In genomic region chr2:174158003-174158402, GRCh38 we compare ENCODE assay signal across 7 cellular contexts.
A peak's percentile ranks its signal among the peaks of the same experiment; 100 is the strongest.
DNase-seq lines count a peak whose midpoint lies in the region; ATAC-seq, FAIRE-seq and TF ChIP-seq lines count a peak whose summit lies in the region.

No MANE protein-coding gene starts in this region.

- peak; percentile 59 for DNase-seq in Calu3
- peak; percentile 70 for DNase-seq in NCI-H748 (lab: John Stamatoyannopoulos, UW; ENCODE audit: unreplicated experiment)
- DNase-seq in bronchial epithelial cell (ENCODE audit: low read depth): peak; percentile 49
- DNase-seq in mesendoderm: peak; percentile 86
- DNase-seq in vagina (ENCODE audit: extremely low spot score in 2 of 2): no peak
- DNase-seq in activated effector memory CD4-positive, alpha-beta T cell treated with Interleukin-2 at 50 U/mL for 16 hours: no peak

- no peak overlapping the region for H3K4ac ChIP-seq in mesendoderm (ENCODE audit: low read depth, low read length)

- TF ChIP-seq CTCF in Calu3 (IDR thresholded peaks at IDR 0.05; ENCODE audit: unreplicated experiment): peak; percentile 84
- peak; percentile 62 for TF ChIP-seq CTCF in bronchial epithelial cell (IDR thresholded peaks at IDR 0.05; ENCODE audit: insufficient read depth, low read length, severe bottlenecking)
- peak in 1 of 3 experiments; percentile 6 for TF ChIP-seq CTCF in vagina (IDR thresholded peaks at IDR 0.05)

- H3K56ac ChIP-seq in mesendoderm (ENCODE audit: low read length): no peak overlapping the region

- H3K4me2 ChIP-seq in mesendoderm (ENCODE audit: low read length): no peak overlapping the region

- H2BK15ac ChIP-seq in mesendoderm (replicated peaks; ENCODE audit: low read depth): no peak overlapping the region

- intact Hi-C loops in Calu3 (cut with micrococcal nuclease; ENCODE audit: unreplicated experiment) (loop anchor here (1.0 kb wide), 1 partner anchor 183 kb away; no protein-coding TSS in a partner anchor), vagina (cut with DNase I) (no loop called here)

- no peaks in the 10 kb centered on the region for H3K36me3 ChIP-seq in bronchial epithelial cell (ENCODE audit: control insufficient read depth, insufficient read depth, low read length)
- no peaks in the 10 kb centered on the region for H3K36me3 ChIP-seq in mesendoderm (ENCODE audit: control insufficient read depth, insufficient read depth, low read length)
- H3K36me3 ChIP-seq in vagina: no peaks in the 10 kb centered on the region

- no peaks in the 10 kb centered on the region for H3K79me2 ChIP-seq in mesendoderm (ENCODE audit: control insufficient read depth, insufficient read depth, low read length)

- ATAC-seq in GM19351 (IDR thresholded peaks at IDR 0.05; ENCODE audit: unreplicated experiment): peak; percentile 68

- H3K18ac ChIP-seq in mesendoderm (ENCODE audit: low read length): no peak overlapping the region

- no peaks in the 10 kb centered on the region for H3K27me3 Mint-ChIP-seq in Calu3 (ENCODE audit: unreplicated experiment)

- no peak for FAIRE-seq in bronchial epithelial cell (lab: Jason Lieb, UNC)

- peaks cover 8% of the 10 kb centered on the region for H3K4me1 Mint-ChIP-seq in Calu3 (ENCODE audit: low read depth, unreplicated experiment)

- H3K4me1 ChIP-seq in mesendoderm (ENCODE audit: control insufficient read depth, low read depth, low read length): no peaks in the 10 kb centered on the region
- H3K4me1 ChIP-seq in vagina: no peaks in the 10 kb centered on the region

- no peak overlapping the region for H4K8ac ChIP-seq in mesendoderm (ENCODE audit: low read depth, low read length)

- no peak for TF ChIP-seq POLR2A in vagina (IDR thresholded peaks at IDR 0.05)

- no peak overlapping the region for H3K4me3 ChIP-seq in bronchial epithelial cell (ENCODE audit: low read depth, low read length)
- H3K4me3 ChIP-seq in mesendoderm (ENCODE audit: low read length): no peak overlapping the region
- no peak overlapping the region for H3K4me3 ChIP-seq in vagina

- no TSS peak for BruUV-seq in Calu3 (replicated peaks; lab: Mats Ljungman, UMichigan)

- H3K79me1 ChIP-seq in mesendoderm (ENCODE audit: low read length): peaks cover 2% of the 10 kb centered on the region

- no peaks in the 10 kb centered on the region for H3K9me3 ChIP-seq in vagina

- no peaks in the 10 kb centered on the region for H3K9me3 Mint-ChIP-seq in Calu3 (ENCODE audit: low read depth, unreplicated experiment)

- H3K27ac Mint-ChIP-seq in Calu3 (ENCODE audit: unreplicated experiment): no peak overlapping the region

- no CpG with 5 or more reads among the region's 3 CpGs for WGBS in mesendoderm (ENCODE audit: extremely low coverage, insufficient coverage, low lambda C conversion rate)

- H3K27ac ChIP-seq in mesendoderm (ENCODE audit: low read depth, low read length) (no peak overlapping the region), vagina (no peak overlapping the region)

- H4K5ac ChIP-seq in mesendoderm (ENCODE audit: low read length): no peak overlapping the region

- no peaks in the 10 kb centered on the region for H3K36me3 Mint-ChIP-seq in Calu3 (ENCODE audit: insufficient read depth, unreplicated experiment)

- CTCF ChIA-PET in Calu3 (lab: Charles Lee): interaction anchor here (1.1 to 1.5 kb wide), 2 partner anchors 52 to 183 kb away, joined by 3 to 34 read pairs; no protein-coding TSS in a partner anchor

- H2BK120ac ChIP-seq in mesendoderm (ENCODE audit: low read depth, low read length): no peak overlapping the region

- no peak overlapping the region for H2BK5ac ChIP-seq in mesendoderm (ENCODE audit: low read length)

- no peak overlapping the region for H2AK5ac ChIP-seq in mesendoderm (ENCODE audit: low read length)

- no peak overlapping the region for H3K23ac ChIP-seq in mesendoderm (ENCODE audit: low read length)

- no peak overlapping the region for H3K9ac ChIP-seq in mesendoderm (ENCODE audit: low read length)

- H3K4me3 Mint-ChIP-seq in Calu3 (ENCODE audit: low read depth, unreplicated experiment): no peak overlapping the region

- H3K27me3 ChIP-seq in bronchial epithelial cell (ENCODE audit: control insufficient read depth, insufficient read depth, low read length): no peaks in the 10 kb centered on the region
- no peaks in the 10 kb centered on the region for H3K27me3 ChIP-seq in mesendoderm (ENCODE audit: insufficient read depth, low read length, poor library complexity)
- H3K27me3 ChIP-seq in vagina: no peaks in the 10 kb centered on the region

Comparison
In these comparisons a context has a peak if more than half of its experiments do, and no peak if none do; other contexts are left out.
1. DNase-seq: peak in Calu3 (single experiment), NCI-H748 (single experiment), bronchial epithelial cell (single experiment) and mesendoderm (single experiment); none in vagina (0 of 2) and activated effector memory CD4-positive, alpha-beta T cell treated with Interleukin-2 at 50 U/mL for 16 hours (single experiment).